Comparison of ENCODE assay signal across 9 cellular contexts in the genomic region with DNA sequence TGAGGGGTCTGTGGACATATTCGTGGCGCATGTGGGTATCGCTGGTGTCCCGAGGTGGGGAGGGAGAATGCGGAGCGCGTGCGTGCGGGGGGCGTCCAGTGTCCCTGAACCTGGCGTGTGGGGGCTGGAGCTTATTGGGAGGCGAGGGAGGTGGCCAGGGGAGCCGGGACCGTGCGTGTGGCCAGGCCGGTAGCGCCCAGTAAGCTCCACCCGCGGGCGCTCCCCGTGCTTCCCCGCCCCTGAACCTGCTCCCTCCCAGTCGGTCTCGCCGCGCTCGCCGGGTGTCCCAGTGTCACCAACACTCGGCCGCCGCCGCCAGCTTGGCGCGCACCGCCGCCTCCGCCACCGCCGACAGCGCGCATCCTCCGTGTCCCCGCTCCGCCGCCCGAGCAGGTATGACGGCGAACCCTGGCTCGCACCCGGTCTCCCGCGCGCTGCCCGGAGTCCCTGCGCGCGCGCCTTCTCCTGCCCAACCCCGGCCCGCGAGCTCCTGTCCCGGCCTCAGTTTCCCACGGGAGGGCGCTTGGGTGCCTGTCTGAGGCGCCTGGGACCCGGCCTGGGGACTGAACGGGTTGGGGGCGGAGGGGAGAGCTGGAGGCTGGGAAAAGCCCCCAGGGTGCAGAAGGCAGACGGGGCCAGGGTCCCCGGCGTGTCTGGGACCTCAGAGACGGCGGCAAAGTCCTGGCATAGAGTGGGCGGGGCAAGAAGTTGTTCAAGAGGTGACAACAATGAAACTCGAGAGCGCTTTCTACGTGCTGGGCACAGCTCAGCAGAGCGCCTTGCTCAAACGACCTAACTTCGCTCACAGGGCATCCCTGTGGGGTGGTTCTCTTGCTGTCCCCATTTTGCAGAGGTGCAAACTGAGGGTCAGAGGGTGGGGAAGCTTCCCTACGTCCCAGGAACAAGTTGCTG. TPM values are rescaled to one million over a fixed set of nuclear protein-coding genes. Genes with fewer than 3 reads are reported as not detected.
DNase-seq lines count a peak whose midpoint lies in the region; ATAC-seq and TF ChIP-seq lines count a peak whose summit lies in the region.
"Had no signal": no experiment of that assay in that cellular context is flagged by ENCODE, and none has a peak within 500 bp of the region (broad histone marks: within the 10 kb centered on the region; RNA-seq: fewer than 3 reads in every experiment).

A gene with protein sequence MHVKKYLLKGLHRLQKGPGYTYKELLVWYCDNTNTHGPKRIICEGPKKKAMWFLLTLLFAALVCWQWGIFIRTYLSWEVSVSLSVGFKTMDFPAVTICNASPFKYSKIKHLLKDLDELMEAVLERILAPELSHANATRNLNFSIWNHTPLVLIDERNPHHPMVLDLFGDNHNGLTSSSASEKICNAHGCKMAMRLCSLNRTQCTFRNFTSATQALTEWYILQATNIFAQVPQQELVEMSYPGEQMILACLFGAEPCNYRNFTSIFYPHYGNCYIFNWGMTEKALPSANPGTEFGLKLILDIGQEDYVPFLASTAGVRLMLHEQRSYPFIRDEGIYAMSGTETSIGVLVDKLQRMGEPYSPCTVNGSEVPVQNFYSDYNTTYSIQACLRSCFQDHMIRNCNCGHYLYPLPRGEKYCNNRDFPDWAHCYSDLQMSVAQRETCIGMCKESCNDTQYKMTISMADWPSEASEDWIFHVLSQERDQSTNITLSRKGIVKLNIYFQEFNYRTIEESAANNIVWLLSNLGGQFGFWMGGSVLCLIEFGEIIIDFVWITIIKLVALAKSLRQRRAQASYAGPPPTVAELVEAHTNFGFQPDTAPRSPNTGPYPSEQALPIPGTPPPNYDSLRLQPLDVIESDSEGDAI (plus strand): TSS at position 258 of the 912 bp plus-strand sequence. CDS start 46,298 bp downstream, outside the sequence.

- H3K79me2 ChIP-seq in MM.1S (ENCODE audit: low read length), result peaks cover 50% of the 10 kb centered on the region

- H3K9me2 ChIP-seq in MM.1S (replicated peaks; ENCODE audit: insufficient read depth, low read length), result no peaks in the 10 kb centered on the region

- no peak within 1 kb of the TSS for H3K27ac Mint-ChIP-seq in osteocyte (ENCODE audit: unreplicated experiment)

- peak within 1 kb of the TSS; percentile 91 for H3K4me2 ChIP-seq in MM.1S (ENCODE audit: low read depth, low read length)

- H3K4me3 ChIP-seq in GM06990 (replicated peaks; ENCODE audit: low read depth, low read length) (peak within 1 kb of the TSS; percentile 53), MM.1S (ENCODE audit: low read length) (peak within 1 kb of the TSS; percentile 78)

- H3K4me1 Mint-ChIP-seq in osteocyte (ENCODE audit: unreplicated experiment), result peaks cover 6% of the 10 kb centered on the region

- H3K36me3 ChIP-seq in GM06990 (ENCODE audit: control insufficient read depth, insufficient read depth, low read length), result no peaks in the 10 kb centered on the region
- no peaks in the 10 kb centered on the region for H3K36me3 ChIP-seq in MM.1S (replicated peaks; ENCODE audit: insufficient read depth, low read length)

- H3K4me1 ChIP-seq in MM.1S (ENCODE audit: low read length), result peaks cover 20% of the 10 kb centered on the region

- peaks cover 5% of the 10 kb centered on the region; the same call in 1 of the 2 replicates for H3F3A ChIP-seq in MM.1S (ENCODE audit: insufficient read depth, low read length)

- DNase-seq in GM06990 (ENCODE audit: extremely low read depth, insufficient read length), result peak; percentile 41
- peak; percentile 91 for DNase-seq in MM.1S
- peak; percentile 58 for DNase-seq in ecto neural progenitor cell (ENCODE audit: low spot score)
- no peak for DNase-seq in osteocyte (ENCODE audit: extremely low spot score, unreplicated experiment)
- no peak for DNase-seq in AG20443 (ENCODE audit: low spot score)
- no peak for DNase-seq in NCI-H446 treated with DMSO at 0.1 percent for 48 hours (lab: John Stamatoyannopoulos, UW)
- DNase-seq: occipital lobe had no signal

- H3K9me3 Mint-ChIP-seq in osteocyte (ENCODE audit: unreplicated experiment), result no peaks in the 10 kb centered on the region

- no peak for ATAC-seq in HG03139 (IDR thresholded peaks at IDR 0.05; ENCODE audit: unreplicated experiment)
- no peak for ATAC-seq in GM21447 (IDR thresholded peaks at IDR 0.05; ENCODE audit: unreplicated experiment)

- peak within 1 kb of the TSS; percentile 47 for H3K4me3 Mint-ChIP-seq in osteocyte (ENCODE audit: unreplicated experiment)

- no peaks in the 10 kb centered on the region for H4K20me1 ChIP-seq in MM.1S (ENCODE audit: insufficient read depth, low read length)

- H3K27me3 Mint-ChIP-seq in osteocyte (ENCODE audit: unreplicated experiment), result peaks cover 32% of the 10 kb centered on the region

- H3K36me3 Mint-ChIP-seq in osteocyte (ENCODE audit: unreplicated experiment), result no peaks in the 10 kb centered on the region

- H3K9ac ChIP-seq in MM.1S (ENCODE audit: low read length), result peak within 1 kb of the TSS; percentile 82

- H3K27ac ChIP-seq in MM.1S (ENCODE audit: low read length), result peak within 1 kb of the TSS; percentile 61; the same call in 1 of the 2 replicates

- H3K9me3 ChIP-seq in MM.1S (replicated peaks; ENCODE audit: insufficient read depth, low read length), result no peaks in the 10 kb centered on the region

- peak within 1 kb of the TSS; percentile 73 for H2AFZ ChIP-seq in MM.1S (ENCODE audit: low read length)

- peak; percentile 17 for TF ChIP-seq CTCF in GM06990 (IDR thresholded peaks at IDR 0.05; ENCODE audit: insufficient read depth, low read length, poor library complexity, severe bottlenecking)
- TF ChIP-seq CTCF in MM.1S (IDR thresholded peaks at IDR 0.05; ENCODE audit: low read length), result peak; percentile 9; the same call in 1 of the 2 replicates
- no peak for TF ChIP-seq CTCF in osteocyte (IDR thresholded peaks at IDR 0.05)

- peaks cover 2% of the 10 kb centered on the region for H3K27me3 ChIP-seq in GM06990 (replicated peaks; ENCODE audit: control insufficient read depth, insufficient read depth, low read length)
- H3K27me3 ChIP-seq in MM.1S (replicated peaks; ENCODE audit: insufficient read depth, low read length), result no peaks in the 10 kb centered on the region

RNA-seq across cellular contexts. Expression of the gene that starts here (rescaled TPM):
- not detected in 2 replicates for total RNA-seq in osteocyte
- total RNA-seq: occipital lobe had no signal

Comparison
In these comparisons a context has a peak if more than half of its experiments do, and no peak if none do; other contexts are left out.
1. DNase-seq: peak in GM06990 (single experiment), MM.1S (single experiment) and ecto neural progenitor cell (single experiment); none in osteocyte (single experiment), AG20443 (single experiment) and NCI-H446 treated with DMSO at 0.1 percent for 48 hours (single experiment).